ENCODE assay signal across 14 cellular contexts in the genomic region with DNA sequence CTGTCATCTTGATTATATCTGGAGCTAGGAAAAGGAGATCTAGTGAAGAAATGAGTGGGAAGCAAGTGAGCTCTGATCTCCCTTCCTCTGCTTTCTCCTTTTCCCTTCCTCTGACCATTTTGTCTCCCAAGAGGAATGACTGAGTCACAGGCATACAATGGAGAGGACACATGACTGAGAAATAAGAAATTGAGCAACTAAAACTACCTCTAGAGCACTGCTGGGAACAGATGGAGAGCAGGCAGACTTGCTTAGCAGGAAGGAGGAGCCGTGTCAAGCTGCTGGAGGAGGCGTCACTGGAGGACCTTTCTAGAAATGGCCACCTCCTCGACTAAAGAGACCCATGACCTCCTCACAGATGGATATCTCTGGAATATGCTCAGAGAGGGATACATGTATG.
A peak's percentile ranks its signal among the peaks of the same experiment; 100 is the strongest.
DNase-seq lines count a peak whose midpoint lies in the region; ATAC-seq and TF ChIP-seq lines count a peak whose summit lies in the region.
"Had no signal": no experiment of that assay in that cellular context is flagged by ENCODE, and none has a peak within 500 bp of the region (broad histone marks: within the 10 kb centered on the region; RNA-seq: fewer than 3 reads in every experiment).

No MANE protein-coding gene starts in this region.

- BruUV-seq in mammary epithelial cell (replicated peaks; lab: Mats Ljungman, UMichigan): no TSS peak

- H3K36me3 ChIP-seq in mammary epithelial cell (ENCODE audit: insufficient read depth, low read length): peaks cover 17% of the 10 kb centered on the region
- H3K36me3 ChIP-seq: transverse colon had no signal

- dilution Hi-C loops in mammary epithelial cell (cut with HindIII; ENCODE audit: low sequenced_read_pairs): loop anchor here (10.0 kb wide), 1 partner anchor 372 kb away; no protein-coding TSS in a partner anchor

- no peaks in the 10 kb centered on the region for H4K20me1 ChIP-seq in mammary epithelial cell (ENCODE audit: insufficient read depth, low read length)

- H3K4me3 Mint-ChIP-seq in stimulated activated naive B cell treated with anti-CD40 and anti-IgM and Interleukin-4, amounts not matched to agents 10 μg/mL and 1 μg/mL and 100 μg/mL, for 72 hours: no peak overlapping the region
- H3K4me3 Mint-ChIP-seq in activated CD8-positive, alpha-beta memory T cell treated with anti-CD3 and anti-CD28 coated beads, Interleukin-2, amount 10 ng/mL, durations not matched to agents 7 days and 5 days: no peak overlapping the region
- H3K4me3 Mint-ChIP-seq: central memory CD8-positive, alpha-beta T cell; T-helper 1 cell treated with Interleukin-12 subunit alpha and Interleukin-12 subunit beta and Interleukin-4 antibody, amounts not matched to agents 30 μg/mL and 1 μg/mL, for 36 hours had no signal

- H2AFZ ChIP-seq in mammary epithelial cell (ENCODE audit: low read depth, low read length): no peak overlapping the region

- intact Hi-C loops in mammary epithelial cell (cut with micrococcal nuclease): no loop called here

- no peaks in the 10 kb centered on the region for H3K4me1 Mint-ChIP-seq in stimulated activated naive B cell treated with anti-CD40 and anti-IgM and Interleukin-4, amounts not matched to agents 10 μg/mL and 1 μg/mL and 100 μg/mL, for 72 hours
- no peaks in the 10 kb centered on the region for H3K4me1 Mint-ChIP-seq in activated CD8-positive, alpha-beta memory T cell treated with anti-CD3 and anti-CD28 coated beads, Interleukin-2, amount 10 ng/mL, durations not matched to agents 7 days and 5 days

- H3K27me3 Mint-ChIP-seq in stimulated activated naive B cell treated with anti-CD40 and anti-IgM and Interleukin-4, amounts not matched to agents 10 μg/mL and 1 μg/mL and 100 μg/mL, for 72 hours: no peaks in the 10 kb centered on the region
- no peaks in the 10 kb centered on the region for H3K27me3 Mint-ChIP-seq in activated CD8-positive, alpha-beta memory T cell treated with anti-CD3 and anti-CD28 coated beads, Interleukin-2, amount 10 ng/mL, durations not matched to agents 7 days and 5 days
- H3K27me3 Mint-ChIP-seq: central memory CD8-positive, alpha-beta T cell had no signal

- H3K4me3 ChIP-seq in mammary epithelial cell (replicated peaks in 1 of 3; ENCODE audit: insufficient read depth in 1 of 3, low read depth in 2 of 3, low read length in 3 of 3): no peak overlapping the region
- H3K4me3 ChIP-seq: skin epidermis, transverse colon had no signal

- no peak for TF ChIP-seq CTCF in mammary epithelial cell (conservative IDR thresholded peaks at IDR 0.05 in 1 of 2, IDR thresholded peaks at IDR 0.05 in 1 of 2; ENCODE audit: extremely low read depth in 1 of 2, insufficient read depth in 1 of 2, low read depth in 1 of 2, low read length in 2 of 2)

- H3K9ac ChIP-seq in mammary epithelial cell (ENCODE audit: insufficient read depth, low read length): no peak overlapping the region

- peak overlapping the region; percentile 6 for H3K27ac Mint-ChIP-seq in stimulated activated naive B cell treated with anti-CD40 and anti-IgM and Interleukin-4, amounts not matched to agents 10 μg/mL and 1 μg/mL and 100 μg/mL, for 72 hours
- H3K27ac Mint-ChIP-seq in activated CD8-positive, alpha-beta memory T cell treated with anti-CD3 and anti-CD28 coated beads, Interleukin-2, amount 10 ng/mL, durations not matched to agents 7 days and 5 days: no peak overlapping the region
- H3K27ac Mint-ChIP-seq: T-helper 1 cell treated with Interleukin-12 subunit alpha and Interleukin-12 subunit beta and Interleukin-4 antibody, amounts not matched to agents 30 μg/mL and 1 μg/mL, for 36 hours had no signal

- peaks cover 27% of the 10 kb centered on the region for H3K4me1 ChIP-seq in mammary epithelial cell (ENCODE audit: insufficient read depth, low read length)

- no peaks in the 10 kb centered on the region for H3K9me3 Mint-ChIP-seq in stimulated activated naive B cell treated with anti-CD40 and anti-IgM and Interleukin-4, amounts not matched to agents 10 μg/mL and 1 μg/mL and 100 μg/mL, for 72 hours
- no peaks in the 10 kb centered on the region for H3K9me3 Mint-ChIP-seq in activated CD8-positive, alpha-beta memory T cell treated with anti-CD3 and anti-CD28 coated beads, Interleukin-2, amount 10 ng/mL, durations not matched to agents 7 days and 5 days (ENCODE audit: low read depth)
- H3K9me3 Mint-ChIP-seq: central memory CD8-positive, alpha-beta T cell; T-helper 1 cell treated with Interleukin-12 subunit alpha and Interleukin-12 subunit beta and Interleukin-4 antibody, amounts not matched to agents 30 μg/mL and 1 μg/mL, for 36 hours had no signal

- DNase-seq in HCEC 1CT: peak; percentile 68
- DNase-seq in mammary epithelial cell: peak; percentile 72
- peak; percentile 63 for DNase-seq in foreskin melanocyte
- no peak for DNase-seq in stimulated activated naive B cell treated with anti-CD40 and anti-IgM and Interleukin-4, amounts not matched to agents 10 μg/mL and 1 μg/mL and 100 μg/mL, for 72 hours
- DNase-seq in activated CD8-positive, alpha-beta memory T cell treated with anti-CD3 and anti-CD28 coated beads, Interleukin-2, amount 10 ng/mL, durations not matched to agents 7 days and 5 days: no peak
- no peak for DNase-seq in NCI-H748 treated with DMSO at 0.1 percent for 48 hours (lab: John Stamatoyannopoulos, UW)
- DNase-seq: activated effector memory CD4-positive, alpha-beta T cell treated with anti-CD3 and anti-CD28 coated beads, Interleukin-2, amount 50 U/mL, for 16 hours; Calu3; transverse colon had no signal

- H3K4me2 ChIP-seq in mammary epithelial cell (ENCODE audit: insufficient read depth, low read depth, low read length): no peak overlapping the region

- 94% methylated on average over 3 of the region's 3 CpGs for WGBS in mammary epithelial cell (ENCODE audit: low coverage, missing lambda C conversion rate)

- H3K27me3 ChIP-seq in mammary epithelial cell (ENCODE audit: insufficient read depth, low read length): no peaks in the 10 kb centered on the region
- H3K27me3 ChIP-seq: transverse colon had no signal

- in situ Hi-C loops in mammary epithelial cell (cut with MboI; ENCODE audit: low sequenced_read_pairs in 2 of 2): no loop called here

- H3K9me3 ChIP-seq in mammary epithelial cell (replicated peaks; ENCODE audit: insufficient read depth, low read length): no peaks in the 10 kb centered on the region
- H3K9me3 ChIP-seq: transverse colon had no signal

- H3K79me2 ChIP-seq in mammary epithelial cell (ENCODE audit: insufficient read depth, low read length): no peaks in the 10 kb centered on the region

- no peak overlapping the region for H3K27ac ChIP-seq in mammary epithelial cell (ENCODE audit: insufficient read depth, low read depth, low read length)
- H3K27ac ChIP-seq: transverse colon had no signal

- CTCF ChIA-PET in mammary epithelial cell (lab: Charles Lee; ENCODE audit: low non-redundant PET): no interaction called here
- CTCF ChIA-PET in activated CD8-positive, alpha-beta memory T cell treated with anti-CD3 and anti-CD28 coated beads, Interleukin-2, amount 10 ng/mL, durations not matched to agents 7 days and 5 days (lab: Charles Lee): interaction anchor here (0.6 kb wide), 1 partner anchor 108 kb away, joined by 3 read pairs; no protein-coding TSS in a partner anchor

- ATAC-seq in stimulated activated naive B cell treated with anti-CD40 and anti-IgM and Interleukin-4, amounts not matched to agents 10 μg/mL and 1 μg/mL and 100 μg/mL, for 72 hours (replicated peaks): no peak
- ATAC-seq in activated CD8-positive, alpha-beta memory T cell treated with anti-CD3 and anti-CD28 coated beads, Interleukin-2, amount 10 ng/mL, durations not matched to agents 7 days and 5 days: no peak
- ATAC-seq in HG02938 (IDR thresholded peaks at IDR 0.05; ENCODE audit: unreplicated experiment): no peak
- ATAC-seq: left lobe of liver had no signal

- peaks cover 33 to 53% of the 10 kb centered on the region in 2 donors for H3K36me3 Mint-ChIP-seq in stimulated activated naive B cell treated with anti-CD40 and anti-IgM and Interleukin-4, amounts not matched to agents 10 μg/mL and 1 μg/mL and 100 μg/mL, for 72 hours
- peaks cover 21% of the 10 kb centered on the region for H3K36me3 Mint-ChIP-seq in activated CD8-positive, alpha-beta memory T cell treated with anti-CD3 and anti-CD28 coated beads, Interleukin-2, amount 10 ng/mL, durations not matched to agents 7 days and 5 days

Comparison
In these comparisons a context has a peak if more than half of its experiments do, and no peak if none do; other contexts are left out.
1. DNase-seq: peak in HCEC 1CT (single experiment), mammary epithelial cell (single experiment) and foreskin melanocyte (single experiment); none in stimulated activated naive B cell treated with anti-CD40 and anti-IgM and Interleukin-4, amounts not matched to agents 10 μg/mL and 1 μg/mL and 100 μg/mL, for 72 hours (single experiment), activated CD8-positive, alpha-beta memory T cell treated with anti-CD3 and anti-CD28 coated beads, Interleukin-2, amount 10 ng/mL, durations not matched to agents 7 days and 5 days (single experiment) and NCI-H748 treated with DMSO at 0.1 percent for 48 hours (single experiment).